ENCODE assay signal across 11 cellular contexts in genomic region chr1:54249798-54250497, GRCh38. TPM values are rescaled to one million over a fixed set of nuclear protein-coding genes. Genes with fewer than 3 reads are reported as not detected.
DNase-seq lines count a peak whose midpoint lies in the region; ATAC-seq, FAIRE-seq and TF ChIP-seq lines count a peak whose summit lies in the region.
"Had no signal": no experiment of that assay in that cellular context is flagged by ENCODE, and none has a peak within 500 bp of the region (broad histone marks: within the 10 kb centered on the region; RNA-seq: fewer than 3 reads in every experiment).

No MANE protein-coding gene starts in this region.

- POLR2A ChIA-PET in H1 (lab: Charles Lee; ENCODE audit: partially characterized antibody), result no interaction called here

- DNase-seq in AG20443 (ENCODE audit: low spot score) (peak; percentile 84), HuH-7 (ENCODE audit: low spot score) (peak; percentile 78), H1 (ENCODE audit: low read depth in 1 of 2, low spot score in 2 of 2) (no peak), mesothelial cell of epicardium (ENCODE audit: low spot score in 2 of 2, unreplicated experiment in 2 of 2) (no peak), SK-N-DZ (ENCODE audit: low spot score) (no peak)
- DNase-seq in stimulated activated naive CD8-positive, alpha-beta T cell treated with anti-CD3 and anti-CD28 coated beads, Interleukin-15, amount 100 ng/mL, for 72 hours, result no peak
- DNase-seq: activated CD4-positive, CD25-positive, alpha-beta regulatory T cell treated with anti-CD3 and anti-CD28 coated beads, Interleukin-2, amount 50 U/mL, for 72 hours; GOT3; NCI-H1436 treated with DMSO at 0.1 percent for 48 hours had no signal

- no peak overlapping the region for H4K91ac ChIP-seq in H1 (replicated peaks; ENCODE audit: insufficient read length, low read length)

- no peaks in the 10 kb centered on the region; a peak in 1 of 7 replicates for H3K4me1 ChIP-seq in H1 (replicated peaks in 1 of 4; ENCODE audit: control insufficient read depth in 3 of 4, insufficient read depth in 4 of 4, low read length in 3 of 4)

- no peak for TF ChIP-seq POLR2A in H1 (IDR thresholded peaks at IDR 0.05; ENCODE audit: control extremely low read depth in 1 of 2, low read depth in 2 of 2, low read length in 2 of 2)

- no peak overlapping the region for H2BK20ac ChIP-seq in H1 (ENCODE audit: low read length)

- no peak for TF ChIP-seq EP300 in H1 (IDR thresholded peaks at IDR 0.05; ENCODE audit: borderline replicate concordance in 1 of 2, low read depth in 2 of 2, low read length in 2 of 2)

- no peaks in the 10 kb centered on the region for H3K9me3 Mint-ChIP-seq in mesothelial cell of epicardium
- H3K9me3 Mint-ChIP-seq in stimulated activated naive CD8-positive, alpha-beta T cell treated with anti-CD3 and anti-CD28 coated beads, Interleukin-15, amount 100 ng/mL, for 72 hours, result no peaks in the 10 kb centered on the region

- H4K8ac ChIP-seq in H1 (ENCODE audit: extremely low read depth, insufficient read depth, low read length), result no peak overlapping the region

- no peak overlapping the region for H3K14ac ChIP-seq in H1 (ENCODE audit: insufficient read length)

- H2AK5ac ChIP-seq in H1 (ENCODE audit: low read depth, low read length), result no peak overlapping the region

- no peaks in the 10 kb centered on the region for H3K9me3 ChIP-seq in H1 (ENCODE audit: insufficient read depth in 2 of 2, low read depth in 1 of 2, low read length in 1 of 2)

- TF ChIP-seq CTCF in H1 (IDR thresholded peaks at IDR 0.05; ENCODE audit: control extremely low read depth in 1 of 3, insufficient read depth in 1 of 3, low read depth in 1 of 3, low read length in 3 of 3) (no peak), mesothelial cell of epicardium (IDR thresholded peaks at IDR 0.05; ENCODE audit: unreplicated experiment) (no peak)

- 82% methylated on average over 10 of the region's 10 CpGs; no CpG with 5 or more reads in 1 of the 2 experiments for WGBS in H1 (ENCODE audit: extremely low coverage in 1 of 2, insufficient coverage in 1 of 2, insufficient read length in 1 of 2, insufficient replicate concordance in 2 of 2, low coverage in 1 of 2, low lambda C conversion rate in 2 of 2, missing lambda C conversion rate in 1 of 2), 2 experiments

- H3K27me3 Mint-ChIP-seq in mesothelial cell of epicardium (ENCODE audit: low read depth), result no peaks in the 10 kb centered on the region
- H3K27me3 Mint-ChIP-seq in stimulated activated naive CD8-positive, alpha-beta T cell treated with anti-CD3 and anti-CD28 coated beads, Interleukin-15, amount 100 ng/mL, for 72 hours, result no peaks in the 10 kb centered on the region

- CTCF ChIA-PET in H1 (lab: Charles Lee; ENCODE audit: partially characterized antibody), result interaction anchor here (0.7 to 1.3 kb wide), 2 partner anchors 9 to 25 kb away, joined by 3 read pairs; no protein-coding TSS in a partner anchor

- no peak overlapping the region for H2AFZ ChIP-seq in H1 (ENCODE audit: low read length)

- H3K4me3 Mint-ChIP-seq in mesothelial cell of epicardium, result no peak overlapping the region
- no peak overlapping the region for H3K4me3 Mint-ChIP-seq in stimulated activated naive CD8-positive, alpha-beta T cell treated with anti-CD3 and anti-CD28 coated beads, Interleukin-15, amount 100 ng/mL, for 72 hours

- H3K36me3 Mint-ChIP-seq in mesothelial cell of epicardium, result peaks cover 7% of the 10 kb centered on the region

- no peak overlapping the region for H2BK5ac ChIP-seq in H1 (ENCODE audit: low read depth, low read length)

- H3K23me2 ChIP-seq in H1 (ENCODE audit: low read depth, low read length), result no peaks in the 10 kb centered on the region

- H2BK120ac ChIP-seq in H1 (replicated peaks; ENCODE audit: low read depth, low read length), result no peak overlapping the region

- no peak overlapping the region; a peak in 1 of 7 replicates for H3K9ac ChIP-seq in H1 (replicated peaks in 1 of 4; ENCODE audit: extremely low read depth in 1 of 4, low read depth in 3 of 4, low read length in 3 of 4)

- H2BK12ac ChIP-seq in H1 (ENCODE audit: low read depth, low read length), result no peak overlapping the region

- H3K79me2 ChIP-seq in H1 (ENCODE audit: control insufficient read depth in 1 of 2, insufficient read depth in 2 of 2, low read length in 2 of 2), result no peaks in the 10 kb centered on the region

- H4K20me1 ChIP-seq in H1 (replicated peaks in 1 of 2; ENCODE audit: control insufficient read depth in 1 of 2, insufficient read depth in 2 of 2, low read length in 2 of 2), result peaks cover 7 to 10% of the 10 kb centered on the region in 2 experiments

- peaks cover 8% of the 10 kb centered on the region for H3K4me1 Mint-ChIP-seq in mesothelial cell of epicardium
- H3K4me1 Mint-ChIP-seq in stimulated activated naive CD8-positive, alpha-beta T cell treated with anti-CD3 and anti-CD28 coated beads, Interleukin-15, amount 100 ng/mL, for 72 hours, result peaks cover 18% of the 10 kb centered on the region

- H3K23ac ChIP-seq in H1 (ENCODE audit: insufficient read length), result no peak overlapping the region

- no peak for FAIRE-seq in H1 (lab: Jason Lieb, UNC)

- H2BK15ac ChIP-seq in H1 (ENCODE audit: low read length), result no peak overlapping the region

- no peak for ATAC-seq in HG02885 (IDR thresholded peaks at IDR 0.05; ENCODE audit: poor library complexity, unreplicated experiment)
- no peak for ATAC-seq in GM18517 (IDR thresholded peaks at IDR 0.05; ENCODE audit: unreplicated experiment)
- no peak for ATAC-seq in stimulated activated naive CD8-positive, alpha-beta T cell treated with anti-CD3 and anti-CD28 coated beads, Interleukin-15, amount 100 ng/mL, for 72 hours

- no peak overlapping the region for H3K4me2 ChIP-seq in H1 (ENCODE audit: insufficient read depth in 1 of 2, low read depth in 2 of 2, low read length in 2 of 2)

- no peak overlapping the region for H3K18ac ChIP-seq in H1 (ENCODE audit: extremely low read depth, low read length)

- peaks cover 3% of the 10 kb centered on the region; the same call in 1 of the 2 replicates for H3K79me1 ChIP-seq in H1 (ENCODE audit: low read depth, low read length)

- no peak overlapping the region for H3K56ac ChIP-seq in H1 (replicated peaks; ENCODE audit: insufficient read length, low read depth, low read length)

- H3K27ac ChIP-seq in H1 (ENCODE audit: low read depth, low read length), result no peak overlapping the region

- peaks cover 0 to 12% (median 6%) of the 10 kb centered on the region in 4 experiments; a peak in 5 of 8 replicates for H3K36me3 ChIP-seq in H1 (ENCODE audit: control insufficient read depth in 2 of 4, insufficient read depth in 4 of 4, low read length in 3 of 4)

- no peak overlapping the region for H3K4ac ChIP-seq in H1 (replicated peaks; ENCODE audit: insufficient read length, low read depth, low read length)

- H3K27me3 ChIP-seq in H1 (replicated peaks in 1 of 4; ENCODE audit: control insufficient read depth in 3 of 4, extremely low read depth in 1 of 4, insufficient read depth in 3 of 4, low read length in 3 of 4), result no peaks in the 10 kb centered on the region

- peak overlapping the region; percentile 53 for H3K27ac Mint-ChIP-seq in mesothelial cell of epicardium
- H3K27ac Mint-ChIP-seq in stimulated activated naive CD8-positive, alpha-beta T cell treated with anti-CD3 and anti-CD28 coated beads, Interleukin-15, amount 100 ng/mL, for 72 hours, result peak overlapping the region in 1 of 2 donors; percentile 19

- no peak overlapping the region for H3K4me3 ChIP-seq in H1 (ENCODE audit: extremely low read depth in 1 of 4, insufficient read depth in 2 of 4, low read depth in 3 of 4, low read length in 4 of 4)

- no peak for TF ChIP-seq RAD21 in H1 (IDR thresholded peaks at IDR 0.05 in 1 of 2, conservative IDR thresholded peaks at IDR 0.05 in 1 of 2; ENCODE audit: low read depth in 2 of 2, low read length in 2 of 2)

- H4K5ac ChIP-seq in H1 (ENCODE audit: insufficient read length, low read depth, low read length), result no peak overlapping the region

TF ChIP-seq in H1, 55 proteins besides CTCF, POLR2A, EP300 and RAD21:
- TF ChIP-seq RFX5 (IDR thresholded peaks at IDR 0.05; ENCODE audit: borderline replicate concordance, low read depth, low read length) (no peak), JUND (IDR thresholded peaks at IDR 0.05; ENCODE audit: low read length) (peak; percentile 73; the same call in 1 of the 2 replicates)

RNA-seq across cellular contexts. Expression of gene MRPL37, which starts 50.0 kb away (rescaled TPM):
- 126 and 129 TPM in 2 replicates for total RNA-seq in H1 (2021; fragmentation: NEBNext Ultra II Directional; extraction: Animal tissue kit (Norgen Biotek cat#: 25700))
- polyA plus RNA-seq in H1 (2011; rRNA removed), result 45.5 and 66.6 TPM in 2 replicates
- 50.6 TPM for polyA plus RNA-seq in H1 (2011; cell fraction: cytosol; rRNA removed)
- 44.3 TPM for polyA plus RNA-seq in H1 (2011; cell fraction: nucleus; rRNA removed)
- 139 to 155 TPM (median 151 TPM) in 4 replicates for polyA plus RNA-seq in H1 (2012, experiment 1 of 2)
- 260 TPM for polyA plus RNA-seq in H1 (2012, experiment 2 of 2)
- 113 TPM for polyA plus RNA-seq in H1 (2013, experiment 1 of 2)
- polyA plus RNA-seq in H1 (2013, experiment 2 of 2), result 115 TPM
- polyA minus RNA-seq in H1 (2011; rRNA and poly(A)+ RNA removed), result 36.0 and 42.4 TPM in 2 replicates
- 23.6 TPM for polyA minus RNA-seq in H1 (2011; cell fraction: cytosol; rRNA and poly(A)+ RNA removed)
- polyA minus RNA-seq in H1 (2011; cell fraction: nucleus; rRNA and poly(A)+ RNA removed), result 26.2 TPM
- total RNA-seq in mesothelial cell of epicardium, result 54.9 to 57.6 TPM (median 56.9 TPM) in 3 replicates
- 90.9 and 96.7 TPM in 2 replicates for polyA plus RNA-seq in SK-N-DZ (2014; cell fraction: cytosol; rRNA removed)
- polyA plus RNA-seq in SK-N-DZ (2014; cell fraction: nucleus; rRNA removed), result 51.6 and 56.6 TPM in 2 replicates

RNA-seq across cellular contexts. Expression of gene CYB5RL, which starts 50.1 kb away (rescaled TPM):
- total RNA-seq in H1 (2021; fragmentation: NEBNext Ultra II Directional; extraction: Animal tissue kit (Norgen Biotek cat#: 25700)), result 14.1 and 15.1 TPM in 2 replicates
- polyA plus RNA-seq in H1 (2011; rRNA removed), result 13.2 and 14.8 TPM in 2 replicates
- polyA plus RNA-seq in H1 (2011; cell fraction: cytosol; rRNA removed), result 15.9 TPM
- 17.3 TPM for polyA plus RNA-seq in H1 (2011; cell fraction: nucleus; rRNA removed)
- 10.0 to 12.0 TPM (median 10.7 TPM) in 4 replicates for polyA plus RNA-seq in H1 (2012, experiment 1 of 2)
- 7.0 TPM for polyA plus RNA-seq in H1 (2012, experiment 2 of 2)
- polyA plus RNA-seq in H1 (2013, experiment 1 of 2), result 8.2 TPM
- polyA plus RNA-seq in H1 (2013, experiment 2 of 2), result 8.5 TPM
- polyA minus RNA-seq in H1 (2011; rRNA and poly(A)+ RNA removed), result 18.8 and 22.4 TPM in 2 replicates
- 5.1 TPM for polyA minus RNA-seq in H1 (2011; cell fraction: cytosol; rRNA and poly(A)+ RNA removed)
- 14.9 TPM for polyA minus RNA-seq in H1 (2011; cell fraction: nucleus; rRNA and poly(A)+ RNA removed)
- total RNA-seq in mesothelial cell of epicardium, result 8.5 to 10.4 TPM (median 10.3 TPM) in 3 replicates
- 12.1 and 18.6 TPM in 2 replicates for polyA plus RNA-seq in SK-N-DZ (2014; cell fraction: cytosol; rRNA removed)
- 11.0 and 14.0 TPM in 2 replicates for polyA plus RNA-seq in SK-N-DZ (2014; cell fraction: nucleus; rRNA removed)

Comparison
In these comparisons a context has a peak if more than half of its experiments do, and no peak if none do; other contexts are left out.
1. DNase-seq: peak in AG20443 (single experiment) and HuH-7 (single experiment); none in H1 (0 of 2), mesothelial cell of epicardium (0 of 2), SK-N-DZ (single experiment) and stimulated activated naive CD8-positive, alpha-beta T cell treated with anti-CD3 and anti-CD28 coated beads, Interleukin-15, amount 100 ng/mL, for 72 hours (0 of 2).